In the genomic region with DNA sequence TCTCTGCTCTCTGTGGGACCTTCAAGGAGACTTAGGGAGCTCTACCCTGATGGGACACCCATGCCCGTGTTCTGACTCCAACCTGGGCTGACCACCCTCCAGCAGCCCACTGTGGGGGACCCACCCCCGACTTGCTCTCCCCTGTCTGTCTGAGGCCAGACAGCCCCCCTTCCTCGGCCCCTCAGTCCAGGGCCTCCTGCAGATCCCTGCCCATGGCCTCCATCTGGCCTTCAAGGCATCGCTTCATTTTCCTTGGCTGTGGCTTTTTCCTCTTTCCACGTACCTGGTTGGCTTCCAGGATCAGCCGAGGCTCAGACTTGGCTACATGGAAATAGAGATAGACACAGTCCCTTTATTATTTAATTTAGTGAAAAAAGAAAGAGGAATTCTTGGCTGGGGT, we compare ENCODE assay signal across 28 cellular contexts.
"Had no signal": no experiment of that assay in that cellular context is flagged by ENCODE, and none has a peak within 500 bp of the region (broad histone marks: within the 10 kb centered on the region; RNA-seq: fewer than 3 reads in every experiment).

No MANE protein-coding gene starts in this region.

- H3K36me3 ChIP-seq: adrenal gland, breast epithelium, cardiac muscle cell, colonic mucosa, WERI-Rb-1 had no signal

- H3K27ac ChIP-seq: adrenal gland, breast epithelium, cardiac muscle cell, colonic mucosa, dorsolateral prefrontal cortex, WERI-Rb-1 had no signal

- H3K4me1 ChIP-seq: adrenal gland, breast epithelium, colonic mucosa had no signal

- H3K9me3 ChIP-seq: adrenal gland, breast epithelium, colonic mucosa had no signal

- ATAC-seq: activated CD4-positive, alpha-beta T cell treated with anti-CD3 and anti-CD28 coated beads for 36 hours; activated CD4-positive, CD25-positive, alpha-beta regulatory T cell treated with anti-CD3 and anti-CD28 coated beads, Interleukin-2, amount 50 U/mL, for 24 hours; activated CD8-positive, alpha-beta memory T cell treated with anti-CD3 and anti-CD28 coated beads, Interleukin-2, amount 10 ng/mL, durations not matched to agents 7 days and 5 days; activated CD8-positive, alpha-beta T cell treated with anti-CD3 and anti-CD28 coated beads, Interleukin-2, amount 10 ng/mL, durations not matched to agents 7 days and 5 days; activated naive CD8-positive, alpha-beta T cell treated with anti-CD3 and anti-CD28 coated beads, Interleukin-2, amount 50 U/mL, for 24 hours; esophagus mucosa; T-cell had no signal

- H3K27me3 ChIP-seq: adrenal gland, cardiac muscle cell, colonic mucosa had no signal

- DNase-seq: activated B cell treated with CpG ODN at 0.5 μM for 24 hours; activated CD4-positive, alpha-beta memory T cell treated with anti-CD3 and anti-CD28 coated beads for 36 hours; activated CD4-positive, alpha-beta T cell treated with anti-CD3 and anti-CD28 coated beads for 36 hours; activated CD4-positive, alpha-beta T cell treated with anti-CD3 and anti-CD28 coated beads, Interleukin-2, amount 10 ng/mL, durations not matched to agents 24 days and 14 days; activated CD8-positive, alpha-beta memory T cell treated with anti-CD3 and anti-CD28 coated beads, Interleukin-2, amount 10 ng/mL, durations not matched to agents 7 days and 5 days; activated CD8-positive, alpha-beta memory T cell treated with anti-CD3 and anti-CD28 coated beads, Interleukin-2, amount 50 U/mL, for 4 hours; activated CD8-positive, alpha-beta T cell treated with anti-CD3 and anti-CD28 coated beads, Interleukin-2, amount 10 ng/mL, durations not matched to agents 7 days and 5 days; activated effector memory CD4-positive, alpha-beta T cell treated with anti-CD3 and anti-CD28 coated beads, Interleukin-2, amount 50 U/mL, for 16 hours; activated naive CD4-positive, alpha-beta T cell treated with anti-CD3 and anti-CD28 coated beads for 36 hours; activated naive CD8-positive, alpha-beta T cell treated with anti-CD3 and anti-CD28 coated beads for 36 hours; activated naive CD8-positive, alpha-beta T cell treated with anti-CD3 and anti-CD28 coated beads, Interleukin-2, amount 50 U/mL, for 24 hours; activated T-cell treated with anti-CD3 and anti-CD28 coated beads, Interleukin-2, amount 50 U/mL, for 1 hour; activated T-cell treated with anti-CD3 and anti-CD28 coated beads, Interleukin-2, amount 50 U/mL, for 48 hours; amygdala; aorta; colonic mucosa; effector memory CD4-positive, alpha-beta T cell; foreskin fibroblast; SW 1271; T-cell; T-helper 9 cell; WERI-Rb-1 had no signal

- H3K4me3 ChIP-seq: adrenal gland, breast epithelium, cardiac muscle cell, colonic mucosa, dorsolateral prefrontal cortex had no signal
